In the genomic region with DNA sequence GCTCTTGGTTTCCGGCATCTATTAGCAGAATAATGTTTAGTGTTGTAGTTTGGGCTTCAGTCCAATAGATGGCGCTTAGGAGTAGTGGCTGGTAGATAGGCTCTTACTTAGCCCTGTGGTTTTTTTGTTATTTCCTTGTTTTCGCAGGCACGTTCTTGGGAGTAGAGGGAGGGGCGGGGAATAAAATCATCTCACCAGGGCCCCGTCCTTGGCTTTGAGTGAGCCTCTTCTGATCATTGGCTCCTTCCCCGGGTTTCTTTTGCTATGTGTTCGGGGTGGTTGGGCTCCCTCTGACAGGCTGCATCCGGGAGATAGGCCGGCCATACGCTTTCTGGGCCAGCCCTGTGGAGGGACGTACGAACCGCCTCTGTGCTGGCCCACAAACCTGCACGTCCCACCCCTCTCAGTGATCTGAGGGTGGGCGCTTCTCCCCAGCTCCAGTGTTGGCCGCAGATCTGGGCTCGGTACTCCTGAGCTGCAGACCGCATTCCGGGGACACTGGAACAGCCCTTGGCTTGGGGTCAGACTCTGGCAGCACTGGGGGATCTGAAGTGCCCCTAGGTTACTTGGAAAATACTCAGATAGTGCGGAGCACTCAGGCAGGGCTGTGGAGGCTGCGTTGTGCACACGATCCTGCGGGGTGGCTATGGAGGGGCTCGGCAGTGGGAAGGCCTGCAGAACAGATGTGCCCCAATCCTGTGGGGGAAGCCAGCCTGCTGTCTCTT, we compare ENCODE assay signal across 7 cellular contexts.
DNase-seq lines count a peak whose midpoint lies in the region; ATAC-seq and TF ChIP-seq lines count a peak whose summit lies in the region.

No MANE protein-coding gene starts in this region.

- H3K27ac ChIP-seq in WERI-Rb-1: no peak overlapping the region
- H3K27ac ChIP-seq in parathyroid adenoma: no peak overlapping the region

- H3K27me3 ChIP-seq in WERI-Rb-1 (ENCODE audit: insufficient read depth, low read depth, severe bottlenecking) (no peaks in the 10 kb centered on the region), parathyroid adenoma (ENCODE audit: control insufficient read depth, insufficient read depth, low read length) (no peaks in the 10 kb centered on the region)

- H3K79me2 ChIP-seq in parathyroid adenoma: no peaks in the 10 kb centered on the region

- H3K9ac ChIP-seq in parathyroid adenoma: no peak overlapping the region

- no peak overlapping the region for H3K4me2 ChIP-seq in parathyroid adenoma (ENCODE audit: low read length)

- TF ChIP-seq CTCF in WERI-Rb-1 (IDR thresholded peaks at IDR 0.05; ENCODE audit: low read depth, low read length) (peak; percentile 79), parathyroid adenoma (IDR thresholded peaks at IDR 0.05) (peak; percentile 35)

- no peak overlapping the region for H3K4me3 ChIP-seq in WERI-Rb-1 (ENCODE audit: low read depth, low read length)
- no peak overlapping the region for H3K4me3 ChIP-seq in parathyroid adenoma (ENCODE audit: low read depth, low read length)

- H3K9me3 ChIP-seq in WERI-Rb-1 (ENCODE audit: severe bottlenecking): no peaks in the 10 kb centered on the region
- H3K9me3 ChIP-seq in parathyroid adenoma (ENCODE audit: control insufficient read depth, low read length): no peaks in the 10 kb centered on the region

- H3K4me1 ChIP-seq in parathyroid adenoma: no peaks in the 10 kb centered on the region

- peak; percentile 83 for ATAC-seq in GM19328 (IDR thresholded peaks at IDR 0.05; ENCODE audit: unreplicated experiment)
- peak; percentile 96 for ATAC-seq in HG03159 (IDR thresholded peaks at IDR 0.05; ENCODE audit: unreplicated experiment)

- peak; percentile 86 for DNase-seq in EH (ENCODE audit: low read depth)
- peak; percentile 44 for DNase-seq in NCI-H2107 treated with DMSO at 0.1 percent for 48 hours (lab: John Stamatoyannopoulos, UW; ENCODE audit: unreplicated experiment)
- peak; percentile 44 for DNase-seq in WERI-Rb-1
- DNase-seq in germinal center (ENCODE audit: low spot score): peak; percentile 59

- no peaks in the 10 kb centered on the region; the same call in 1 of the 2 replicates for H3K36me3 ChIP-seq in WERI-Rb-1
- H3K36me3 ChIP-seq in parathyroid adenoma (ENCODE audit: control insufficient read depth, insufficient read depth, low read length): no peaks in the 10 kb centered on the region

- no peak overlapping the region for H2AFZ ChIP-seq in parathyroid adenoma
